8 cellular contexts compared by ENCODE assay signal in genomic region chr3:16290827-16291196, GRCh38. TPM values are rescaled to one million over a fixed set of nuclear protein-coding genes. Genes with fewer than 3 reads are reported as not detected.
DNase-seq lines count a peak whose midpoint lies in the region; ATAC-seq and TF ChIP-seq lines count a peak whose summit lies in the region.

No MANE protein-coding gene starts in this region.

- H3K27ac ChIP-seq in DND-41 (ENCODE audit: low read length) (peak overlapping the region; percentile 87), OCI-LY7 (ENCODE audit: low read depth, low read length, poor library complexity, severe bottlenecking) (peak overlapping the region; percentile 34), hepatocyte (no peak overlapping the region)

- H3K4me1 ChIP-seq in DND-41 (ENCODE audit: insufficient read depth, low read length) (peaks cover 70% of the 10 kb centered on the region), OCI-LY7 (ENCODE audit: insufficient read depth, low read length, poor library complexity, severe bottlenecking) (peaks cover 22% of the 10 kb centered on the region), hepatocyte (ENCODE audit: insufficient read depth) (no peaks in the 10 kb centered on the region)

- H3K4me3 ChIP-seq in DND-41 (ENCODE audit: low read depth in 1 of 2, low read length in 2 of 2) (no peak overlapping the region), OCI-LY7 (ENCODE audit: low read depth, low read length, poor library complexity, severe bottlenecking) (no peak overlapping the region), hepatocyte (no peak overlapping the region)

- no peak for DNase-seq in DND-41
- DNase-seq in OCI-LY7 (ENCODE audit: low spot score) = peak; percentile 45
- peak; percentile 37 to 50 (median 42) for DNase-seq in immature natural killer cell
- DNase-seq in hepatocyte (ENCODE audit: low spot score) = no peak
- no peak for DNase-seq in stimulated activated CD4-positive, alpha-beta T cell treated with anti-CD3 and anti-CD28 coated beads, Interleukin-1b, Interleukin-23, amount 100 ng/mL, for 48 hours
- no peak for DNase-seq in DMS153 treated with DMSO at 0.1 percent for 48 hours (lab: John Stamatoyannopoulos, UW; ENCODE audit: unreplicated experiment)

- H3K27ac Mint-ChIP-seq in immature natural killer cell = peak overlapping the region; percentile 86 to 96 (median 92)

- H3K4me3 Mint-ChIP-seq in immature natural killer cell = peak overlapping the region; percentile 68 to 79 (median 76)

- POLR2A ChIA-PET in OCI-LY7 (lab: Charles Lee) = interaction anchor here (0.7 to 1.6 kb wide), 3 partner anchors 22 to 261 kb away, joined by 3 to 6 read pairs (median 4); no protein-coding TSS in a partner anchor

- H3K27me3 Mint-ChIP-seq in immature natural killer cell (ENCODE audit: low read depth in 3 of 3) = peaks cover 2 to 6% (median 4%) of the 10 kb centered on the region in 3 donors

- WGBS in hepatocyte (ENCODE audit: low lambda C conversion rate, missing lambda C conversion rate) = 78% methylated on average over 2 of the region's 2 CpGs

- peaks cover 82 to 84% of the 10 kb centered on the region in 2 donors for H3K4me1 Mint-ChIP-seq in immature natural killer cell

- ATAC-seq in DND-41 (ENCODE audit: insufficient read depth, low read depth) (peak; percentile 85), GM21786 (IDR thresholded peaks at IDR 0.05; ENCODE audit: unreplicated experiment) (peak; percentile 28), HG03565 (IDR thresholded peaks at IDR 0.05; ENCODE audit: unreplicated experiment) (no peak)

- peak overlapping the region; percentile 47 for H3K9ac ChIP-seq in DND-41 (ENCODE audit: low read depth, low read length)

- CTCF ChIA-PET in OCI-LY7 (lab: Charles Lee; ENCODE audit: unreplicated experiment) = interaction anchor here (1.0 kb wide), 1 partner anchor 259 kb away, joined by 6 read pairs; no protein-coding TSS in a partner anchor

- no TSS peak for BruUV-seq in OCI-LY7 (replicated peaks; lab: Mats Ljungman, UMichigan)

- intact Hi-C loops in OCI-LY7 (cut with micrococcal nuclease; ENCODE audit: unreplicated experiment) = loop anchor here (1.0 to 5.0 kb wide), 2 partner anchors 141 to 259 kb away; no protein-coding TSS in a partner anchor

- H3K79me2 ChIP-seq in DND-41 (ENCODE audit: insufficient read depth, low read length) (peaks cover 46% of the 10 kb centered on the region), OCI-LY7 (ENCODE audit: insufficient read depth, low read depth, low read length) (no peaks in the 10 kb centered on the region; the same call in 1 of the 2 replicates), hepatocyte (no peaks in the 10 kb centered on the region)

- H3K9me3 Mint-ChIP-seq in immature natural killer cell = peaks cover 0 to 5% (median 0%) of the 10 kb centered on the region in 6 donors

- H3K9me3 ChIP-seq in DND-41 (ENCODE audit: insufficient read depth, low read length, severe bottlenecking) (peaks cover 8% of the 10 kb centered on the region), OCI-LY7 (ENCODE audit: low read length) (peaks cover 23% of the 10 kb centered on the region; the same call in 1 of the 2 replicates), hepatocyte (ENCODE audit: low read depth) (no peaks in the 10 kb centered on the region)

- peak overlapping the region; percentile 31 for H3K4me2 ChIP-seq in DND-41 (ENCODE audit: insufficient read depth, low read length)
- H3K4me2 ChIP-seq in OCI-LY7 (ENCODE audit: low read length) = peak overlapping the region; percentile 17
- H3K4me2 ChIP-seq in hepatocyte = no peak overlapping the region

- no peaks in the 10 kb centered on the region for H3K27me3 ChIP-seq in DND-41 (ENCODE audit: insufficient read depth, low read length, poor library complexity)
- H3K27me3 ChIP-seq in hepatocyte = no peaks in the 10 kb centered on the region

- H3K36me3 ChIP-seq in DND-41 (ENCODE audit: insufficient read depth, low read length) (peaks cover 62% of the 10 kb centered on the region), OCI-LY7 (ENCODE audit: insufficient read depth, low read length) (peaks cover 93% of the 10 kb centered on the region), hepatocyte (replicated peaks; ENCODE audit: insufficient read depth, low read depth) (no peaks in the 10 kb centered on the region)

- H2AFZ ChIP-seq in DND-41 (ENCODE audit: low read depth, low read length) (no peak overlapping the region), OCI-LY7 (ENCODE audit: low read length) (no peak overlapping the region), hepatocyte (no peak overlapping the region)

- H3K9me2 ChIP-seq in OCI-LY7 (ENCODE audit: insufficient read depth, low read length) (no peaks in the 10 kb centered on the region), hepatocyte (replicated peaks; ENCODE audit: insufficient read depth) (no peaks in the 10 kb centered on the region)

- TF ChIP-seq CTCF in DND-41 (IDR thresholded peaks at IDR 0.05; ENCODE audit: borderline replicate concordance, extremely low read depth, low read length, poor library complexity, severe bottlenecking) (no peak), OCI-LY7 (conservative IDR thresholded peaks at IDR 0.05; ENCODE audit: low read length) (no peak), hepatocyte (IDR thresholded peaks at IDR 0.05; ENCODE audit: poor library complexity) (no peak)

- H4K20me1 ChIP-seq in DND-41 (ENCODE audit: insufficient read depth, low read length) (no peaks in the 10 kb centered on the region), OCI-LY7 (ENCODE audit: insufficient read depth, low read length) (no peaks in the 10 kb centered on the region), hepatocyte (ENCODE audit: insufficient read depth, poor library complexity, severe bottlenecking) (no peaks in the 10 kb centered on the region)

- H3K36me3 Mint-ChIP-seq in immature natural killer cell = peaks cover 13 to 20% (median 17%) of the 10 kb centered on the region in 3 donors

RNA-seq across cellular contexts. Expression of gene OXNAD1, which starts 25.8 kb away (rescaled TPM):
- total RNA-seq in OCI-LY7 (2014; rRNA removed; shearing (Covaris generic)) = 16.6 and 18.7 TPM in 2 replicates
- total RNA-seq in OCI-LY7 (2022) (18.1 and 22.0 TPM in 2 replicates), hepatocyte (14.7 and 21.1 TPM in 2 replicates)
- polyA plus RNA-seq in immature natural killer cell (10 to 100 TPM; 22.0 to 27.3 (median 23.8) TPM), hepatocyte (11.9 and 14.4 TPM in 2 replicates)

RNA-seq across cellular contexts. Expression of gene DPH3, which starts 26.1 kb away (rescaled TPM):
- total RNA-seq in OCI-LY7 (2014; rRNA removed; shearing (Covaris generic)) = 4.8 and 7.3 TPM in 2 replicates
- 14.4 and 19.0 TPM in 2 replicates for total RNA-seq in OCI-LY7 (2022)
- polyA plus RNA-seq in immature natural killer cell = 10 to 100 TPM; 22.3 to 31.8 (median 25.5) TPM
- total RNA-seq in hepatocyte = 36.9 and 45.1 TPM in 2 replicates
- polyA plus RNA-seq in hepatocyte = 51.8 and 55.0 TPM in 2 replicates

Comparison
In these comparisons a context has a peak if more than half of its experiments do, and no peak if none do; other contexts are left out.
1. DNase-seq: peak in OCI-LY7 (single experiment) and immature natural killer cell (3 of 3); none in DND-41 (single experiment), hepatocyte (single experiment), stimulated activated CD4-positive, alpha-beta T cell treated with anti-CD3 and anti-CD28 coated beads, Interleukin-1b, Interleukin-23, amount 100 ng/mL, for 48 hours (single experiment) and DMS153 treated with DMSO at 0.1 percent for 48 hours (single experiment).